In the genomic region with DNA sequence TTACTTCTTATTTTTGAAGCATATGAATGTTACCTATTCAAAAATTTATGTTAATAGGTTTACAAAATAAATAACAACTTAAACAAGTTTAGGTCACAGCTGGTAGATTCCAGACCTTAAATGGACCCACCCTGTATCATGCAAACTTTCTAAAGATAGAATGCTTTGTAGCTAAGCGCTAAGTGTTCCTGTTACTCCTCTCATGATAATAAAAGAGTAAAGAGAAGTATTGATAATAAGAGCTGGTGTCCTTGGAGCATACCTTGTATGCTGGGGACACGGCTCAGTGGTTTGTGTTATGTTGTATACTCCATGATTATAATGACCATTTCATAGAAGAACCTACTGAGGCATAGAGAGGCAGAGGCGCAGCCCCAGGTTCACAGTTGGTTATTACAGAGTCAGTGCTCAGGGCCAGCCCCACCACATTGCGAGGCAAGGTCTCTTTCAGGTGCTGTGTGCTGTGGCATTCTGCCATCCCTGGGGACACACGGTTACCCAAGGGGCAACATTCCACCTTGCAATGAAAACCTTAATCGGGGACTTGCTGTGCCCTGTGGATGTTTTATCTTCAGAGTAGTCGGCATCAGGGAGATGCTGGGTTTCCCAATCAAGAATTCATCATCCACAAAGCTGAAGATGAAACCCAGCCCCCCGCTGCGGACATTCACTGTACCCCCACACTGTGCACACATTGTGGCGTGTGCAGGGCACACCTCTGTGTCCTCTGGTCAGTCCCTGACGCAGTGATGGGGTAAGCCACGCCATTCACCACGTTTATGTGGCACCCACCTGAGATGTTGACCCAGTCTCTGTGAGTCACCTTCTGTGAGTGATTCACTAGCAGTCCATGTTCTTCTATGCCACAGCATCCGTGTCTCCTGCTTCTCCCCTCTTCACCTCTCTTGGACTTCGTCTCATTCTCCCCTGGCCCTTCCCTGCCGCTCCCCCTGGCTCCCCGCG, we compare ENCODE assay signal across 3 cellular contexts.
TF ChIP-seq lines count a peak whose summit lies in the region.

No MANE protein-coding gene starts in this region.

TF ChIP-seq in A549, 52 proteins besides CTCF, POLR2A, EP300 and RAD21:
- TF ChIP-seq HOXB13 (CRISPR knock-in tag; IDR thresholded peaks at IDR 0.05; ENCODE audit: low read depth) (no peak), FOSL2 (IDR thresholded peaks at IDR 0.05) (peak; percentile 59), FOSL2 (CRISPR knock-in tag; IDR thresholded peaks at IDR 0.05) (peak; percentile 80), BCL3 (IDR thresholded peaks at IDR 0.05) (no peak), NPAS2 (CRISPR knock-in tag; IDR thresholded peaks at IDR 0.05; ENCODE audit: borderline replicate concordance) (no peak), ZC3H11A (IDR thresholded peaks at IDR 0.05) (no peak), CBX2 (IDR thresholded peaks at IDR 0.05; ENCODE audit: borderline replicate concordance, low read depth) (no peak), EHMT2 (IDR thresholded peaks at IDR 0.05; ENCODE audit: low read depth) (no peak), GATA3 (IDR thresholded peaks at IDR 0.05; ENCODE audit: borderline replicate concordance) (no peak), PHF8 (IDR thresholded peaks at IDR 0.05; ENCODE audit: borderline replicate concordance, low read depth) (no peak), SMC3 (IDR thresholded peaks at IDR 0.05) (no peak), JUN (IDR thresholded peaks at IDR 0.05) (no peak), JUNB (IDR thresholded peaks at IDR 0.05) (0 out of 2 replicates have a peak, but pooled peaks have one; percentile 45), FOXS1 (CRISPR knock-in tag; IDR thresholded peaks at IDR 0.05) (no peak)
- TF ChIP-seq, protein P1, sequence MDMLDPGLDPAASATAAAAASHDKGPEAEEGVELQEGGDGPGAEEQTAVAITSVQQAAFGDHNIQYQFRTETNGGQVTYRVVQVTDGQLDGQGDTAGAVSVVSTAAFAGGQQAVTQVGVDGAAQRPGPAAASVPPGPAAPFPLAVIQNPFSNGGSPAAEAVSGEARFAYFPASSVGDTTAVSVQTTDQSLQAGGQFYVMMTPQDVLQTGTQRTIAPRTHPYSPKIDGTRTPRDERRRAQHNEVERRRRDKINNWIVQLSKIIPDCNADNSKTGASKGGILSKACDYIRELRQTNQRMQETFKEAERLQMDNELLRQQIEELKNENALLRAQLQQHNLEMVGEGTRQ (IDR thresholded peaks at IDR 0.05) = no peak
- TF ChIP-seq, protein P2, sequence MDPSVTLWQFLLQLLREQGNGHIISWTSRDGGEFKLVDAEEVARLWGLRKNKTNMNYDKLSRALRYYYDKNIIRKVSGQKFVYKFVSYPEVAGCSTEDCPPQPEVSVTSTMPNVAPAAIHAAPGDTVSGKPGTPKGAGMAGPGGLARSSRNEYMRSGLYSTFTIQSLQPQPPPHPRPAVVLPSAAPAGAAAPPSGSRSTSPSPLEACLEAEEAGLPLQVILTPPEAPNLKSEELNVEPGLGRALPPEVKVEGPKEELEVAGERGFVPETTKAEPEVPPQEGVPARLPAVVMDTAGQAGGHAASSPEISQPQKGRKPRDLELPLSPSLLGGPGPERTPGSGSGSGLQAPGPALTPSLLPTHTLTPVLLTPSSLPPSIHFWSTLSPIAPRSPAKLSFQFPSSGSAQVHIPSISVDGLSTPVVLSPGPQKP (IDR thresholded peaks at IDR 0.05; ENCODE audit: low read depth, low read length) = no peak

TF ChIP-seq in IMR-90, 13 proteins besides CTCF, POLR2A, EP300 and RAD21:
- TF ChIP-seq FOS (IDR thresholded peaks at IDR 0.05; ENCODE audit: low read depth, low read length) (0 out of 2 replicates have a peak, but pooled peaks have one; percentile 27), CHD1 (IDR thresholded peaks at IDR 0.05; ENCODE audit: low read depth, low read length) (no peak)

TF ChIP-seq in HEK293T, 16 proteins besides CTCF, POLR2A, EP300 and RAD21:
- TF ChIP-seq CTBP1 (IDR thresholded peaks at IDR 0.05; ENCODE audit: borderline replicate concordance) = no peak
- TF ChIP-seq LEF1 (IDR thresholded peaks at IDR 0.05; ENCODE audit: borderline replicate concordance) = no peak
- TF ChIP-seq NFRKB (IDR thresholded peaks at IDR 0.05) = no peak
- no peak for TF ChIP-seq TARDBP (IDR thresholded peaks at IDR 0.05)
